In the genomic region with DNA sequence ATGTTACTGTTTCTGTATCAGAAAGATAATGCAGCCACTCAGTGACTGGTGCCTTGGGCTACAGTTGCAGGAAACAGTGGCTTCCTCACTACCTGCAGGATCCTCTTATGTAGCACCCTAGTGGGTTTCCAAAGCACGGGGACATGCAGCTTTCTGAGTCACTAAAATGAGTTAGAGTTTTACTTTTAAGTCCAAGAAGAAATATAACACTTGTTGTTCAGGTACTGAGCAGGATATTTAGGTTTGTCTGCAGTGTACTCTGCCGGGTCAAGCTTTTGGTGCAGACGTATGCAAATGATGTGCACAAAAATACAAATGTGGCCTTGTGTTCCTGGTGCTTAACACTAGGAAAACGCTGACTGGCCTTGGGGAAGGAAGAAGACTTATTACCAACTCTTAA, we compare ENCODE assay signal across 11 cellular contexts. TPM values are rescaled to one million over a fixed set of nuclear protein-coding genes. Genes with fewer than 3 reads are reported as not detected.
A peak's percentile ranks its signal among the peaks of the same experiment; 100 is the strongest.
DNase-seq lines count a peak whose midpoint lies in the region; ATAC-seq and FAIRE-seq lines count a peak whose summit lies in the region.
"Had no signal": no experiment of that assay in that cellular context is flagged by ENCODE, and none has a peak within 500 bp of the region (broad histone marks: within the 10 kb centered on the region; RNA-seq: fewer than 3 reads in every experiment).

No MANE protein-coding gene starts in this region.

- H3K36me3 ChIP-seq in BLaER1 treated with 17β-estradiol and CSF1 and Interleukin-3, amounts not matched to agents 10 nM and 100 nM, result peaks cover 0 to 22% (median 18%) of the 10 kb centered on the region in 11 experiments; a peak in 17 of 22 replicates

- peak overlapping the region; percentile 77 to 97 (median 91) for H3K4me2 ChIP-seq in BLaER1 treated with 17β-estradiol and CSF1 and Interleukin-3, amounts not matched to agents 10 nM and 100 nM

- CTCF ChIA-PET in activated CD4-positive, alpha-beta memory T cell treated with anti-CD3 and anti-CD28 coated beads for 36 hours (lab: Charles Lee), result interaction anchor here (0.6 to 1.3 kb wide), 2 partner anchors 42 to 363 kb away, joined by 3 to 6 read pairs; no protein-coding TSS in a partner anchor

- H3K36me3 Mint-ChIP-seq in activated CD4-positive, alpha-beta memory T cell treated with anti-CD3 and anti-CD28 coated beads for 36 hours, result no peaks in the 10 kb centered on the region
- H3K36me3 Mint-ChIP-seq in memory B cell, result no peaks in the 10 kb centered on the region

- H3K4me1 ChIP-seq in BLaER1 treated with 17β-estradiol and CSF1 and Interleukin-3, amounts not matched to agents 10 nM and 100 nM, result peaks cover 57 to 89% (median 79%) of the 10 kb centered on the region in 10 experiments

- H3K9me3 Mint-ChIP-seq in activated CD4-positive, alpha-beta memory T cell treated with anti-CD3 and anti-CD28 coated beads for 36 hours, result no peaks in the 10 kb centered on the region
- H3K9me3 Mint-ChIP-seq in memory B cell, result no peaks in the 10 kb centered on the region

- peaks cover 0 to 5% (median 0%) of the 10 kb centered on the region in 11 experiments; a peak in 4 of 22 replicates for H4K20me1 ChIP-seq in BLaER1 treated with 17β-estradiol and CSF1 and Interleukin-3, amounts not matched to agents 10 nM and 100 nM

- peak overlapping the region; percentile 65 to 80 (median 71); a peak in 21 of 22 replicates for H3K9ac ChIP-seq in BLaER1 treated with 17β-estradiol and CSF1 and Interleukin-3, amounts not matched to agents 10 nM and 100 nM
- H3K9ac ChIP-seq: GM23248 had no signal

- H3K27ac ChIP-seq in BLaER1 treated with 17β-estradiol and CSF1 and Interleukin-3, amounts not matched to agents 10 nM and 100 nM, result peak overlapping the region; percentile 69 to 86 (median 79); a peak in 21 of 22 replicates
- H3K27ac ChIP-seq: GM23248 had no signal

- peak overlapping the region; percentile 4 for H3K27ac Mint-ChIP-seq in activated CD4-positive, alpha-beta memory T cell treated with anti-CD3 and anti-CD28 coated beads for 36 hours
- peak overlapping the region; percentile 67 for H3K27ac Mint-ChIP-seq in memory B cell

- no peaks in the 10 kb centered on the region for H3K27me3 ChIP-seq in BLaER1 treated with 17β-estradiol and CSF1 and Interleukin-3, amounts not matched to agents 10 nM and 100 nM

- H3K4me3 ChIP-seq in BLaER1 treated with 17β-estradiol and CSF1 and Interleukin-3, amounts not matched to agents 10 nM and 100 nM, result peak overlapping the region; percentile 19 to 56 (median 42); a peak in 17 of 20 replicates
- H3K4me3 ChIP-seq: GM23248 had no signal

- peak overlapping the region; percentile 11 for H3K4me3 Mint-ChIP-seq in activated CD4-positive, alpha-beta memory T cell treated with anti-CD3 and anti-CD28 coated beads for 36 hours
- H3K4me3 Mint-ChIP-seq in memory B cell, result peak overlapping the region; percentile 68

- ATAC-seq in GM19351 (IDR thresholded peaks at IDR 0.05; ENCODE audit: unreplicated experiment) (peak; percentile 58), memory B cell (ENCODE audit: low read depth) (no peak), HG02870 (IDR thresholded peaks at IDR 0.05; ENCODE audit: unreplicated experiment) (no peak)
- ATAC-seq: PC-3 had no signal

- FAIRE-seq in RCC 7860 (lab: Jason Lieb, UNC), result no peak

- intact Hi-C loops in activated CD4-positive, alpha-beta memory T cell treated with anti-CD3 and anti-CD28 coated beads for 36 hours (cut with micrococcal nuclease), result no loop called here

- POLR2A ChIA-PET in activated CD4-positive, alpha-beta memory T cell treated with anti-CD3 and anti-CD28 coated beads for 36 hours (lab: Charles Lee), result interaction anchor here (1.1 kb wide), 1 partner anchor 23 kb away, joined by 3 read pairs; no protein-coding TSS in a partner anchor

- peaks cover 31% of the 10 kb centered on the region for H3K4me1 Mint-ChIP-seq in activated CD4-positive, alpha-beta memory T cell treated with anti-CD3 and anti-CD28 coated beads for 36 hours (ENCODE audit: low read depth)
- peaks cover 33% of the 10 kb centered on the region for H3K4me1 Mint-ChIP-seq in memory B cell

- 0 out of 22 replicates have a peak, but pooled peaks cover 0 to 6% (median 0%) of the 10 kb centered on the region in 11 experiments for H3K9me3 ChIP-seq in BLaER1 treated with 17β-estradiol and CSF1 and Interleukin-3, amounts not matched to agents 10 nM and 100 nM (replicated peaks in 1 of 11)

- H3K27me3 Mint-ChIP-seq in activated CD4-positive, alpha-beta memory T cell treated with anti-CD3 and anti-CD28 coated beads for 36 hours, result no peaks in the 10 kb centered on the region
- no peaks in the 10 kb centered on the region for H3K27me3 Mint-ChIP-seq in memory B cell

- peak; percentile 35 for DNase-seq in activated CD4-positive, alpha-beta memory T cell treated with anti-CD3 and anti-CD28 coated beads for 36 hours
- DNase-seq in memory B cell (ENCODE audit: low spot score in 2 of 2) (no peak), SHP77 (lab: John Stamatoyannopoulos, UW) (no peak), putamen (ENCODE audit: low spot score) (no peak), RCC 7860 (ENCODE audit: low spot score) (no peak)
- DNase-seq: GM23248, PC-3 had no signal

RNA-seq across cellular contexts. Expression of a gene that starts 22.0 kb away (rescaled TPM):
- 10 to 100 TPM; 15.2 to 16.2 TPM for total RNA-seq in activated CD4-positive, alpha-beta memory T cell treated with anti-CD3 and anti-CD28 coated beads for 36 hours

RNA-seq across cellular contexts. Expression of a gene that starts 43.4 kb away (rescaled TPM):
- 10 to 100 TPM; 45.5 to 46.6 TPM for total RNA-seq in activated CD4-positive, alpha-beta memory T cell treated with anti-CD3 and anti-CD28 coated beads for 36 hours

RNA-seq across cellular contexts. Expression of a gene that starts 46.0 kb away (rescaled TPM):
- total RNA-seq in activated CD4-positive, alpha-beta memory T cell treated with anti-CD3 and anti-CD28 coated beads for 36 hours, result not detected
- total RNA-seq: epithelial cell of proximal tubule, GM23248, PC-3 had no signal
